In genomic region chr2:27270680-27271079, GRCh38 we compare ENCODE assay signal across 27 cellular contexts. TPM values are rescaled to one million over a fixed set of nuclear protein-coding genes. Genes with fewer than 3 reads are reported as not detected.
"Had no signal": no experiment of that assay in that cellular context is flagged by ENCODE, and none has a peak within 500 bp of the region (broad histone marks: within the 10 kb centered on the region; RNA-seq: fewer than 3 reads in every experiment).

No MANE protein-coding gene starts in this region.

- H3K9ac ChIP-seq: KMS-11 had no signal

- FAIRE-seq: RCC 7860 had no signal

- H3K9me3 Mint-ChIP-seq: activated naive CD4-positive, alpha-beta T cell treated with anti-CD3 and anti-CD28 coated beads for 36 hours; activated T-helper 17 cell treated with anti-CD3 and anti-CD28 coated beads, Interleukin-2, amount 50 U/mL, for 72 hours; T-helper 1 cell treated with Interleukin-12 subunit alpha and Interleukin-12 subunit beta and Interleukin-4 antibody, amounts not matched to agents 30 μg/mL and 1 μg/mL, for 36 hours had no signal

- H3K4me1 Mint-ChIP-seq: activated T-helper 17 cell treated with anti-CD3 and anti-CD28 coated beads, Interleukin-2, amount 50 U/mL, for 72 hours had no signal

- H3K4me2 ChIP-seq: KMS-11 had no signal

- H3K4me3 Mint-ChIP-seq: activated naive CD4-positive, alpha-beta T cell treated with anti-CD3 and anti-CD28 coated beads for 36 hours; activated naive CD8-positive, alpha-beta T cell; activated T-helper 17 cell treated with anti-CD3 and anti-CD28 coated beads, Interleukin-2, amount 50 U/mL, for 72 hours; T-helper 1 cell treated with Interleukin-12 subunit alpha and Interleukin-12 subunit beta and Interleukin-4 antibody, amounts not matched to agents 30 μg/mL and 1 μg/mL, for 36 hours; WTC11 had no signal

- ATAC-seq: activated T-helper 17 cell treated with anti-CD3 and anti-CD28 coated beads, Interleukin-2, amount 50 U/mL, for 72 hours; PC-3; WTC11 had no signal

- H3K36me3 ChIP-seq: brain microvascular endothelial cell had no signal

- DNase-seq: activated CD4-positive, alpha-beta T cell treated with anti-CD3 and anti-CD28 coated beads for 48 hours; activated CD4-positive, alpha-beta T cell treated with anti-CD3 and anti-CD28 coated beads, Interleukin-2, amount 50 U/mL, for 4 hours; activated CD4-positive, CD25-positive, alpha-beta regulatory T cell treated with anti-CD3 and anti-CD28 coated beads, Interleukin-2, amount 50 U/mL, for 72 hours; activated CD8-positive, alpha-beta memory T cell treated with anti-CD3 and anti-CD28 coated beads for 24 hours; activated gamma-delta T cell; activated naive CD4-positive, alpha-beta T cell treated with anti-CD3 and anti-CD28 coated beads for 36 hours; activated T-cell treated with anti-CD3 and anti-CD28 coated beads, Interleukin-2, amount 50 U/mL, for 48 hours; brain microvascular endothelial cell; caudate nucleus; NCI-H1092 treated with DMSO at 0.1 percent for 48 hours; NCI-H1436; NCI-H1694 treated with DMSO at 0.1 percent for 48 hours; NCI-H2081; NCI-H510A treated with DMSO at 0.1 percent for 48 hours; NCI-H69; NK-92 treated with Interleukin-12 subunit alpha and Interleukin-12 subunit beta, amount 100 ng/mL, for 24 hours; PC-3; SHP77 treated with DMSO at 0.1 percent for 48 hours; T-helper 9 cell had no signal

- H3K36me3 Mint-ChIP-seq: activated naive CD8-positive, alpha-beta T cell; WTC11 had no signal

- H3K27ac Mint-ChIP-seq: activated naive CD4-positive, alpha-beta T cell treated with anti-CD3 and anti-CD28 coated beads for 36 hours; activated naive CD8-positive, alpha-beta T cell; activated T-helper 17 cell treated with anti-CD3 and anti-CD28 coated beads, Interleukin-2, amount 50 U/mL, for 72 hours; T-helper 1 cell treated with Interleukin-12 subunit alpha and Interleukin-12 subunit beta and Interleukin-4 antibody, amounts not matched to agents 30 μg/mL and 1 μg/mL, for 36 hours; WTC11 had no signal

- H3K27ac ChIP-seq: brain microvascular endothelial cell, KMS-11 had no signal

RNA-seq across cellular contexts. Expression of gene DNAJC5G, which starts 4.6 kb away (rescaled TPM):
- total RNA-seq: activated naive CD4-positive, alpha-beta T cell treated with anti-CD3 and anti-CD28 coated beads for 36 hours; activated T-helper 17 cell treated with anti-CD3 and anti-CD28 coated beads, Interleukin-2, amount 50 U/mL, for 72 hours; MCF 10A; PC-3; SK-MEL-5 had no signal

RNA-seq across cellular contexts. Expression of gene SLC30A3, which starts 7.8 kb away (rescaled TPM):
- total RNA-seq: MCF 10A had no signal

RNA-seq across cellular contexts. Expression of gene TRIM54, which starts 11.5 kb away (rescaled TPM):
- total RNA-seq: activated naive CD4-positive, alpha-beta T cell treated with anti-CD3 and anti-CD28 coated beads for 36 hours; MCF 10A; SK-MEL-5 had no signal
